Comparison of ENCODE assay signal across 30 cellular contexts in genomic region chrY:19698495-19698894, GRCh38. TPM values are rescaled to one million over a fixed set of nuclear protein-coding genes. Genes with fewer than 3 reads are reported as not detected.
DNase-seq lines count a peak whose midpoint lies in the region; ATAC-seq and TF ChIP-seq lines count a peak whose summit lies in the region.
"Had no signal": no experiment of that assay in that cellular context is flagged by ENCODE, and none has a peak within 500 bp of the region (broad histone marks: within the 10 kb centered on the region; RNA-seq: fewer than 3 reads in every experiment).

No MANE protein-coding gene starts in this region.

- intact Hi-C loops in Right ventricle myocardium superior (cut with DNase I) (no loop called here), left ventricle myocardium inferior (cut with micrococcal nuclease) (no loop called here), left ventricle myocardium superior (cut with micrococcal nuclease) (no loop called here), Right ventricle myocardium inferior (cut with DNase I) (no loop called here)

- no peak overlapping the region for H3K27ac ChIP-seq in left ventricle myocardium inferior (replicated peaks)
- H3K27ac ChIP-seq: 22Rv1; A549; BLaER1; BLaER1 treated with 17β-estradiol and CSF1 and Interleukin-3, amounts not matched to agents 10 nM and 100 nM; C4-2B had no signal

- peaks cover 19% of the 10 kb centered on the region for H3K36me3 ChIP-seq in left ventricle myocardium inferior
- H3K36me3 ChIP-seq: BE2C; BLaER1; BLaER1 treated with 17β-estradiol and CSF1 and Interleukin-3, amounts not matched to agents 10 nM and 100 nM had no signal

- no peak overlapping the region for H3K4me3 ChIP-seq in left ventricle myocardium inferior
- H3K4me3 ChIP-seq: A549; BLaER1; BLaER1 treated with 17β-estradiol and CSF1 and Interleukin-3, amounts not matched to agents 10 nM and 100 nM had no signal

- DNase-seq in Right ventricle myocardium superior (no peak), left ventricle myocardium inferior (no peak), left ventricle myocardium superior (no peak), Right ventricle myocardium inferior (ENCODE audit: missing footprints) (no peak)
- DNase-seq: 8988T; ACHN; AML-193; BE2C; C1 segment of cervical spinal cord; Caco-2; Calu3; CD4-positive, alpha-beta memory T cell; CD4-positive, alpha-beta T cell; CD4-positive, CD25-positive, alpha-beta regulatory T cell; CD8-positive, alpha-beta memory T cell; CD8-positive, alpha-beta T cell; COR-L47; DMS 273 treated with DMSO at 0.1 percent for 48 hours; DMS153; DMS53; DMS79; DMS79 treated with DMSO at 0.1 percent for 48 hours; DND-41; EL had no signal

- no peaks in the 10 kb centered on the region for H3K27me3 ChIP-seq in left ventricle myocardium inferior (ENCODE audit: low read depth)
- H3K27me3 ChIP-seq: BE2C; BLaER1; BLaER1 treated with 17β-estradiol and CSF1 and Interleukin-3, amounts not matched to agents 10 nM and 100 nM had no signal

- no peak for TF ChIP-seq CTCF in left ventricle myocardium inferior (IDR thresholded peaks at IDR 0.05; ENCODE audit: borderline replicate concordance)

- H3K4me1 ChIP-seq in left ventricle myocardium inferior: no peaks in the 10 kb centered on the region
- H3K4me1 ChIP-seq: A549; BE2C; BLaER1; BLaER1 treated with 17β-estradiol and CSF1 and Interleukin-3, amounts not matched to agents 10 nM and 100 nM; Caco-2 had no signal

- ATAC-seq in Right ventricle myocardium superior (ENCODE audit: poor library complexity) (peak; percentile 60), left ventricle myocardium superior (peak; percentile 41), Right ventricle myocardium inferior (no peak)
- ATAC-seq: A549; CD8-positive, alpha-beta T cell had no signal

- peaks cover 5% of the 10 kb centered on the region for H3K9me3 ChIP-seq in left ventricle myocardium inferior (replicated peaks)
- H3K9me3 ChIP-seq: A549; BE2C; BLaER1; BLaER1 treated with 17β-estradiol and CSF1 and Interleukin-3, amounts not matched to agents 10 nM and 100 nM; Caco-2 had no signal

RNA-seq across cellular contexts. Expression of gene KDM5D, which starts 46.0 kb away (rescaled TPM):
- 27.4 TPM for total RNA-seq in Right ventricle myocardium superior
- 28.2 TPM for total RNA-seq in left ventricle myocardium inferior
- total RNA-seq in left ventricle myocardium superior: 39.4 TPM
- 28.5 TPM for total RNA-seq in Right ventricle myocardium inferior
- total RNA-seq: A673; Caco-2; Calu3; CD4-positive, CD25-positive, alpha-beta regulatory T cell had no signal
